Comparison of ENCODE assay signal across 1 cellular context in the genomic region with DNA sequence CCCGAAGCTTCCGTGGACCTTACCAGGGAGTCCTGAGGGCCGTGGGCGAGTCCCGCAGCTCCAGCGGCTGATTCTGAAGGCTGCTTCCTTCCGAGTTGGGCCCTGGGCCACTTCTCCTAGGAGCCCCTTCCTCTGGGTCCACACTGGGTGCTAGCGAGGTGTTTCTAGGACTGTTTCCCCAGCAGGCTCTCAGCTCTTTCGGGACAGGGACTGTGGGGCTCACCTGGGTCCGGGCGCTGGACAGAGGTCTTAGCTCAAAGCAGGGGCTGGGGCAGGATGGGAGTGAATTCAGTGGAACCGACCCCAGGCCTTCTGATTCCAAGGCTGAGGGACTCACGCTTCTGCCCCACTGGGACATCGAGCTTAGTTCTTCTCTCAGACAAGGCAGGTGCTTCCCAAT.
TF ChIP-seq lines count a peak whose summit lies in the region.

No MANE protein-coding gene starts in this region.

TF ChIP-seq in SK-N-SH, 30 proteins besides CTCF, POLR2A, EP300 and RAD21 (continued from another document):
- TF ChIP-seq RFX5 (IDR thresholded peaks at IDR 0.05; ENCODE audit: low read length), result no peak
- TF ChIP-seq RCOR1 (IDR thresholded peaks at IDR 0.05; ENCODE audit: low read length), result no peak
- TF ChIP-seq, protein P1, sequence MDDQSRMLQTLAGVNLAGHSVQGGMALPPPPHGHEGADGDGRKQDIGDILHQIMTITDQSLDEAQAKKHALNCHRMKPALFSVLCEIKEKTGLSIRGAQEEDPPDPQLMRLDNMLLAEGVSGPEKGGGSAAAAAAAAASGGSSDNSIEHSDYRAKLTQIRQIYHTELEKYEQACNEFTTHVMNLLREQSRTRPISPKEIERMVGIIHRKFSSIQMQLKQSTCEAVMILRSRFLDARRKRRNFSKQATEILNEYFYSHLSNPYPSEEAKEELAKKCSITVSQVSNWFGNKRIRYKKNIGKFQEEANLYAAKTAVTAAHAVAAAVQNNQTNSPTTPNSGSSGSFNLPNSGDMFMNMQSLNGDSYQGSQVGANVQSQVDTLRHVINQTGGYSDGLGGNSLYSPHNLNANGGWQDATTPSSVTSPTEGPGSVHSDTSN (IDR thresholded peaks at IDR 0.05), result no peak
- no peak for TF ChIP-seq YY1 (IDR thresholded peaks at IDR 0.05; ENCODE audit: low read depth)
- TF ChIP-seq MEF2A (IDR thresholded peaks at IDR 0.05; ENCODE audit: borderline replicate concordance, low read depth), result no peak
